9 cellular contexts compared by ENCODE assay signal in genomic region chr5:71457106-71457505, GRCh38. TPM values are rescaled to one million over a fixed set of nuclear protein-coding genes. Genes with fewer than 3 reads are reported as not detected.
A peak's percentile ranks its signal among the peaks of the same experiment; 100 is the strongest.
DNase-seq lines count a peak whose midpoint lies in the region; ATAC-seq and TF ChIP-seq lines count a peak whose summit lies in the region.
"Had no signal": no experiment of that assay in that cellular context is flagged by ENCODE, and none has a peak within 500 bp of the region (broad histone marks: within the 10 kb centered on the region; RNA-seq: fewer than 3 reads in every experiment).

No MANE protein-coding gene starts in this region.

- no peak for ATAC-seq in HG02840 (IDR thresholded peaks at IDR 0.05; ENCODE audit: low FRiP score, unreplicated experiment)

- no peak for TF ChIP-seq CTCF in Calu3 (IDR thresholded peaks at IDR 0.05; ENCODE audit: unreplicated experiment)
- no peak for TF ChIP-seq CTCF in NB4 (IDR thresholded peaks at IDR 0.05; ENCODE audit: low read depth, low read length)
- no peak for TF ChIP-seq CTCF in coronary artery (IDR thresholded peaks at IDR 0.05)
- no peak for TF ChIP-seq CTCF in nephron (IDR thresholded peaks at IDR 0.05; ENCODE audit: unreplicated experiment in 3 of 3)

- TF ChIP-seq POLR2A in NB4 (IDR thresholded peaks at IDR 0.05; ENCODE audit: extremely low read depth, insufficient read length): no peak

- H3K27ac Mint-ChIP-seq in Calu3 (ENCODE audit: unreplicated experiment) (no peak overlapping the region), nephron (peak overlapping the region; percentile 34 to 97 (median 89))

- intact Hi-C loops in Calu3 (cut with micrococcal nuclease; ENCODE audit: unreplicated experiment): no loop called here

- BruUV-seq in Calu3 (replicated peaks; lab: Mats Ljungman, UMichigan): no TSS peak

- H3K9me3 Mint-ChIP-seq in Calu3 (ENCODE audit: low read depth, unreplicated experiment) (no peaks in the 10 kb centered on the region), nephron (no peaks in the 10 kb centered on the region)

- CTCF ChIA-PET in Calu3 (lab: Charles Lee): no interaction called here

- H3K36me3 Mint-ChIP-seq in Calu3 (ENCODE audit: insufficient read depth, unreplicated experiment): peaks cover 36% of the 10 kb centered on the region
- H3K36me3 Mint-ChIP-seq in nephron (ENCODE audit: low read depth): peaks cover 29% of the 10 kb centered on the region

- peak overlapping the region; percentile 99 for H3K4me3 Mint-ChIP-seq in Calu3 (ENCODE audit: low read depth, unreplicated experiment)
- H3K4me3 Mint-ChIP-seq in nephron: peak overlapping the region; percentile 92 to 98 (median 95)

- no peak overlapping the region for H3K27ac ChIP-seq in coronary artery

- H3K4me1 Mint-ChIP-seq in Calu3 (ENCODE audit: low read depth, unreplicated experiment) (peaks cover 16% of the 10 kb centered on the region), nephron (peaks cover 19% of the 10 kb centered on the region)

- H3K27me3 Mint-ChIP-seq in Calu3 (ENCODE audit: unreplicated experiment) (no peaks in the 10 kb centered on the region), nephron (ENCODE audit: low read depth) (peaks cover 4% of the 10 kb centered on the region)

- DNase-seq in Calu3 (no peak), NB4 (ENCODE audit: low read depth) (no peak), coronary artery (ENCODE audit: low spot score) (no peak), NCI-H1436 treated with DMSO at 0.1 percent for 48 hours (lab: John Stamatoyannopoulos, UW) (no peak), middle frontal gyrus (ENCODE audit: extremely low spot score, low spot score) (no peak), NCI-H146 treated with DMSO at 0.1 percent for 48 hours (lab: John Stamatoyannopoulos, UW; ENCODE audit: unreplicated experiment) (no peak)
- DNase-seq: activated CD4-positive, alpha-beta T cell treated with anti-CD3 and anti-CD28 coated beads for 1 hour had no signal

- H3K4me3 ChIP-seq in NB4 (ENCODE audit: low read depth, low read length): peak overlapping the region; percentile 95
- peak overlapping the region; percentile 77 for H3K4me3 ChIP-seq in coronary artery

RNA-seq across cellular contexts. Expression of gene BDP1, which starts 1.7 kb away (rescaled TPM):
- total RNA-seq in Calu3 (2022): 31.2 and 33.6 TPM in 2 replicates
